In the genomic region with DNA sequence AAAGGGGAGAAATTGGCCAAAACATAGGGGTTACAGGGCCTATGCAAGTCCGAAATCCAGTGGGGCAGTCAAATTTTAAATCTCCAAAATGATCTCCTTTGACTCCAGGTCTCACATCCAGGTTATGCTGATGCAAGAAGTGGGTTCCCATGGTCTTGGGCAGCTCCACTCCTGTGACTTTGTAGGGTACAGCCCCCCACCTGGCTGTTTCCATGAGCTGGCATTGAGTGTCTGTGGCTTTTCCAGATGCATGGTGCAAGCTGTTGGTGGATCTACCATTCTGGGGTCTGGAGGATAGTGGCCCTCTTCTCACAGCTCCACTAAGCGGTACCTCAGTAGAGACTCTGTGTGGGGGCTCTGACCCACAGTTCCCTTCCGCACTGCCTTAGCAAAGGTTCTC, we compare ENCODE assay signal across 6 cellular contexts. TPM values are rescaled to one million over a fixed set of nuclear protein-coding genes. Genes with fewer than 3 reads are reported as not detected.
"Had no signal": no experiment of that assay in that cellular context is flagged by ENCODE, and none has a peak within 500 bp of the region (broad histone marks: within the 10 kb centered on the region; RNA-seq: fewer than 3 reads in every experiment).

No MANE protein-coding gene starts in this region.

RNA-seq across cellular contexts. Expression of a gene that starts 54.2 kb away (rescaled TPM):
- total RNA-seq: GM23248, GM23338, H1, H7, H9, HFFc6 had no signal
- polyA plus RNA-seq: GM23248, GM23338, H1 had no signal
